In the genomic region with DNA sequence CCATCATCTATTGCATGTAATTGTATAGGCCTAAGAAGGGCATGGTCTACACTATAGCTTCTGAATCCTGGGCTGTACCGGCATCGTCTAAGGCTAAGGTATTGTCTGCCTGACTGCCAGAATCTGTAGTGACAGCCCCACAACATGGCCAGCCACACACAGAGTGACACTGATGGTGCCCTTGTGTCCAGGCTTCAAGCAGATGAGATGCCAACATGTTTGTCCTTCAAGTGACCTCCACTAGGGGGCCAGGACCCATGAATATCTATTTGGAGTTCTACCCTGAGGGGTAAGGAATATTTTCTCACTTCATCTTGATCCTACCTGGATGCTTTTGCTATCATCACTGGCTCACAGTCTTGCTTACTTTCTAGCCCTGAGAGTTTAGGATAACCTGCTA, we compare ENCODE assay signal across 9 cellular contexts.
DNase-seq lines count a peak whose midpoint lies in the region; ATAC-seq and TF ChIP-seq lines count a peak whose summit lies in the region.
"Had no signal": no experiment of that assay in that cellular context is flagged by ENCODE, and none has a peak within 500 bp of the region (broad histone marks: within the 10 kb centered on the region; RNA-seq: fewer than 3 reads in every experiment).

No MANE protein-coding gene starts in this region.

- no peak for DNase-seq in AG09319 (ENCODE audit: extremely low read depth, low read depth)
- DNase-seq in GM10248 (ENCODE audit: extremely low spot score), result no peak
- DNase-seq in RPMI8226, result peak; percentile 22
- peak; percentile 4 for DNase-seq in iPS DF 6.9 (ENCODE audit: low read depth, low spot score)
- DNase-seq in activated T-cell treated with anti-CD3 and anti-CD28 coated beads, Interleukin-2, amount 50 U/mL, for 1 hour, result no peak
- no peak for DNase-seq in foreskin melanocyte
- DNase-seq: colonic mucosa had no signal

- WGBS in iPS DF 6.9 (ENCODE audit: insufficient coverage, insufficient read length), result no CpG with 5 or more reads among the region's 2 CpGs

- H3K9me3 ChIP-seq in iPS DF 6.9 (ENCODE audit: control insufficient read depth, insufficient read depth, low read length), result no peaks in the 10 kb centered on the region
- H3K9me3 ChIP-seq: colonic mucosa had no signal

- H3K4me1 ChIP-seq in iPS DF 6.9 (ENCODE audit: control insufficient read depth, insufficient read depth, low read length), result no peaks in the 10 kb centered on the region
- H3K4me1 ChIP-seq: colonic mucosa had no signal

- TF ChIP-seq CTCF in AG09319 (IDR thresholded peaks at IDR 0.05; ENCODE audit: low read depth, low read length) (peak; percentile 12), GM10248 (IDR thresholded peaks at IDR 0.05; ENCODE audit: control extremely low read depth, extremely low read depth, low read depth, missing control alignments) (peak; percentile 20)

- H3K27me3 ChIP-seq in iPS DF 6.9 (ENCODE audit: control insufficient read depth, insufficient read depth, low read length), result no peaks in the 10 kb centered on the region
- H3K27me3 ChIP-seq: colonic mucosa had no signal

- POLR2A ChIA-PET in GM10248 (lab: Yijun Ruan, JAX), result no interaction called here

- no peaks in the 10 kb centered on the region for H3K36me3 ChIP-seq in iPS DF 6.9 (ENCODE audit: control insufficient read depth, insufficient read depth, low read length)
- H3K36me3 ChIP-seq: colonic mucosa had no signal

- no peak overlapping the region for H3K4me3 ChIP-seq in iPS DF 6.9 (ENCODE audit: low read length)
- H3K4me3 ChIP-seq: colonic mucosa had no signal

- CTCF ChIA-PET in GM10248 (lab: Yijun Ruan, JAX), result no interaction called here

- ATAC-seq in GM19324 (IDR thresholded peaks at IDR 0.05; ENCODE audit: low FRiP score, unreplicated experiment), result no peak
- ATAC-seq in GM21825 (IDR thresholded peaks at IDR 0.05; ENCODE audit: unreplicated experiment), result no peak

- H3K27ac ChIP-seq in iPS DF 6.9 (ENCODE audit: low read length), result no peak overlapping the region
- H3K27ac ChIP-seq: colonic mucosa had no signal

Comparison
In these comparisons a context has a peak if more than half of its experiments do, and no peak if none do; other contexts are left out.
1. DNase-seq: peak in RPMI8226 (single experiment) and iPS DF 6.9 (single experiment); none in AG09319 (single experiment), GM10248 (single experiment), activated T-cell treated with anti-CD3 and anti-CD28 coated beads, Interleukin-2, amount 50 U/mL, for 1 hour (single experiment) and foreskin melanocyte (single experiment).